In the genomic region with DNA sequence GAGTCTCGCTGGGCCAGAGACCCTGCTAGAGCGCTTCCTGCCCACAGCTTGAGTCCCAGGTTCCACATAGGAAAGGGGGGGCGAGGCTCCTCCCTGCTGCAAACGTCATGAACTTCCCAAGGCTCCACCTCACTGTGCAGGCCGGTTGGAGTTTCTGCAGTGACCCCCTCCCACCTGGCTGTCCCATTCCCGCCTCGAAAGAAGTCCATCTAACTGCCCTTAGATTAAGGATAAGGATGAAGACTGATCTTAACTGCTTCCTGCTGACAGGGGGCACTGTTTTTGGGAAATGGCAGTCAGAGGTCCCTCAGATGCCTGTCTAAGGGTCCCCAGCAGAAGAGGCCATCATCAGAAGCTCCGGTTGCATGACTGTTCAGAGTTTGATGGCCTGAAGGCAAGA, we compare ENCODE assay signal across 13 cellular contexts.
"Had no signal": no experiment of that assay in that cellular context is flagged by ENCODE, and none has a peak within 500 bp of the region (broad histone marks: within the 10 kb centered on the region; RNA-seq: fewer than 3 reads in every experiment).

No MANE protein-coding gene starts in this region.

- H3K4me1 ChIP-seq: gastrocnemius medialis, thyroid gland had no signal

- H3K36me3 ChIP-seq: gastrocnemius medialis, neural progenitor cell, ovary, thyroid gland had no signal

- H3K4me3 Mint-ChIP-seq: activated naive CD8-positive, alpha-beta T cell; brain; neural progenitor cell had no signal

- ATAC-seq: gastrocnemius medialis, left ventricle myocardium superior had no signal

- H3K27me3 Mint-ChIP-seq: activated naive CD8-positive, alpha-beta T cell had no signal

- H3K4me3 ChIP-seq: gastrocnemius medialis, neural progenitor cell, ovary, thyroid gland had no signal

- H3K27me3 ChIP-seq: neural progenitor cell, ovary, thyroid gland had no signal

- DNase-seq: activated CD4-positive, alpha-beta T cell treated with anti-CD3 and anti-CD28 coated beads, Interleukin-2, amount 50 U/mL, for 1 hour; activated T-cell treated with anti-CD3 and anti-CD28 coated beads for 4 hours; amygdala; gastrocnemius medialis; kidney; left ventricle myocardium superior; mesenchymal stem cell; small intestine; thyroid gland had no signal

- H3K4me2 ChIP-seq: neural progenitor cell had no signal

- H3K27ac ChIP-seq: neural progenitor cell, ovary, thyroid gland had no signal

- H2AFZ ChIP-seq: neural progenitor cell had no signal

- H3K27ac Mint-ChIP-seq: activated naive CD8-positive, alpha-beta T cell; brain; neural progenitor cell had no signal

- H3K36me3 Mint-ChIP-seq: activated naive CD8-positive, alpha-beta T cell; brain; neural progenitor cell had no signal
